ENCODE assay signal across 27 cellular contexts in the genomic region with DNA sequence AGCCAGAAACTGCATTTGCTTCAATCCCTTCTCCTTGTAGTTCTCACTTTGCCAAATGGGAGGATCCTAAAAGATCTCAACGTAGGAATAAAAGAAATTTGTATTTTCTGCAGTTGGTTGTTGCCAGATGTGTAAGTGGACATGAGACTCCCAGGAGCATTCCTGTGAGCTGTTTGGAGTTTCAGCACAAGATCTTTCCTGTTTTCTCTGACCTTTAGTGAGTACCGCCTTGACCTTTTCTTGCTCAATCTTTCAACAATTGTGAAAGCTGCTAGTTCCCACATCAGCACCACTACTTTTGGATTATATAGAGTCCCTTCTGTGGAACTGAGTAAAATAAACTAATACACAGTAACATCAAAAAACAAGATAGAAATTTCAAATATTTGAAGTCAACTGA.
"Had no signal": no experiment of that assay in that cellular context is flagged by ENCODE, and none has a peak within 500 bp of the region (broad histone marks: within the 10 kb centered on the region; RNA-seq: fewer than 3 reads in every experiment).

No MANE protein-coding gene starts in this region.

- H3K4me1 Mint-ChIP-seq: activated B cell treated with CpG ODN at 0.5 μM for 24 hours; activated CD4-positive, alpha-beta T cell treated with anti-CD3 and anti-CD28 coated beads for 36 hours; activated naive CD8-positive, alpha-beta T cell treated with anti-CD3 and anti-CD28 coated beads for 36 hours; stimulated activated effector memory CD8-positive, alpha-beta T cell treated with anti-CD3 and anti-CD28 coated beads, Interleukin-12 subunit alpha, Interleukin-12 subunit beta, amount 100 ng/mL, for 72 hours had no signal

- H3K9me3 Mint-ChIP-seq: nephron progenitor cell had no signal

- H3K4me1 ChIP-seq: heart left ventricle, pancreas, psoas muscle, right atrium auricular region, testis, uterus had no signal

- H3K36me3 ChIP-seq: heart left ventricle, pancreas, right atrium auricular region, uterus had no signal

- ATAC-seq: activated CD4-positive, alpha-beta T cell treated with anti-CD3 and anti-CD28 coated beads for 36 hours; heart left ventricle; left cardiac atrium; mucosa of descending colon; pancreas; psoas muscle; stimulated activated effector memory CD8-positive, alpha-beta T cell treated with anti-CD3 and anti-CD28 coated beads, Interleukin-12 subunit alpha, Interleukin-12 subunit beta, amount 100 ng/mL, for 72 hours had no signal

- H3K27ac ChIP-seq: heart left ventricle, pancreas, psoas muscle, right atrium auricular region, skin epidermis, testis, uterus had no signal

- H3K27me3 ChIP-seq: heart left ventricle, pancreas, right atrium auricular region, testis, uterus had no signal

- H3K27ac Mint-ChIP-seq: activated B cell treated with CpG ODN at 0.5 μM for 24 hours; activated CD4-positive, alpha-beta T cell treated with anti-CD3 and anti-CD28 coated beads for 36 hours; activated naive CD8-positive, alpha-beta T cell treated with anti-CD3 and anti-CD28 coated beads for 36 hours; nephron progenitor cell; stimulated activated effector memory CD8-positive, alpha-beta T cell treated with anti-CD3 and anti-CD28 coated beads, Interleukin-12 subunit alpha, Interleukin-12 subunit beta, amount 100 ng/mL, for 72 hours; T-helper 1 cell treated with Interleukin-12 subunit alpha and Interleukin-12 subunit beta and Interleukin-4 antibody, amounts not matched to agents 30 μg/mL and 1 μg/mL, for 36 hours had no signal

- H3K36me3 Mint-ChIP-seq: activated naive CD8-positive, alpha-beta T cell treated with anti-CD3 and anti-CD28 coated beads for 36 hours; stimulated activated effector memory CD8-positive, alpha-beta T cell treated with anti-CD3 and anti-CD28 coated beads, Interleukin-12 subunit alpha, Interleukin-12 subunit beta, amount 100 ng/mL, for 72 hours had no signal

- H3K4me3 Mint-ChIP-seq: activated B cell treated with CpG ODN at 0.5 μM for 24 hours; activated CD4-positive, alpha-beta T cell treated with anti-CD3 and anti-CD28 coated beads for 36 hours; activated naive CD8-positive, alpha-beta T cell treated with anti-CD3 and anti-CD28 coated beads for 36 hours; nephron progenitor cell; stimulated activated effector memory CD8-positive, alpha-beta T cell treated with anti-CD3 and anti-CD28 coated beads, Interleukin-12 subunit alpha, Interleukin-12 subunit beta, amount 100 ng/mL, for 72 hours; T-helper 1 cell treated with Interleukin-12 subunit alpha and Interleukin-12 subunit beta and Interleukin-4 antibody, amounts not matched to agents 30 μg/mL and 1 μg/mL, for 36 hours had no signal

- DNase-seq: activated B cell treated with CpG ODN at 0.5 μM for 24 hours; activated CD4-positive, alpha-beta T cell treated with anti-CD3 and anti-CD28 coated beads for 36 hours; activated CD4-positive, alpha-beta T cell treated with anti-CD3 and anti-CD28 coated beads, Interleukin-2, amount 50 U/mL, for 4 hours; activated CD8-positive, alpha-beta memory T cell treated with anti-CD3 and anti-CD28 coated beads, Interleukin-2, amount 50 U/mL, for 48 hours; activated naive CD4-positive, alpha-beta T cell treated with Interleukin-2 at 50 U/mL for 16 hours; activated naive CD8-positive, alpha-beta T cell treated with anti-CD3 and anti-CD28 coated beads for 36 hours; activated T-cell treated with anti-CD3 and anti-CD28 coated beads, Interleukin-2, amount 50 U/mL, for 48 hours; amygdala; cerebellar nuclear complex; effector CD4-positive, alpha-beta T cell; heart left ventricle; islet precursor cell; left cardiac atrium; mesendoderm; mucosa of descending colon; nephron progenitor cell; pancreas; psoas muscle; stimulated activated CD4-positive, alpha-beta T cell treated with anti-CD3 and anti-CD28 coated beads, Interleukin-2, amount 100 ng/mL, for 24 hours; T1000; testis; trophoblast cell; uterus had no signal

- H3K9me3 ChIP-seq: heart left ventricle, mucosa of descending colon, pancreas, psoas muscle, right atrium auricular region, testis, uterus had no signal

- H3K4me3 ChIP-seq: heart left ventricle, mucosa of descending colon, pancreas, psoas muscle, right atrium auricular region, skin epidermis, testis, uterus had no signal

- H3K27me3 Mint-ChIP-seq: activated B cell treated with CpG ODN at 0.5 μM for 24 hours; activated CD4-positive, alpha-beta T cell treated with anti-CD3 and anti-CD28 coated beads for 36 hours; activated naive CD8-positive, alpha-beta T cell treated with anti-CD3 and anti-CD28 coated beads for 36 hours had no signal
